Comparison of ENCODE assay signal across 9 cellular contexts in the genomic region with DNA sequence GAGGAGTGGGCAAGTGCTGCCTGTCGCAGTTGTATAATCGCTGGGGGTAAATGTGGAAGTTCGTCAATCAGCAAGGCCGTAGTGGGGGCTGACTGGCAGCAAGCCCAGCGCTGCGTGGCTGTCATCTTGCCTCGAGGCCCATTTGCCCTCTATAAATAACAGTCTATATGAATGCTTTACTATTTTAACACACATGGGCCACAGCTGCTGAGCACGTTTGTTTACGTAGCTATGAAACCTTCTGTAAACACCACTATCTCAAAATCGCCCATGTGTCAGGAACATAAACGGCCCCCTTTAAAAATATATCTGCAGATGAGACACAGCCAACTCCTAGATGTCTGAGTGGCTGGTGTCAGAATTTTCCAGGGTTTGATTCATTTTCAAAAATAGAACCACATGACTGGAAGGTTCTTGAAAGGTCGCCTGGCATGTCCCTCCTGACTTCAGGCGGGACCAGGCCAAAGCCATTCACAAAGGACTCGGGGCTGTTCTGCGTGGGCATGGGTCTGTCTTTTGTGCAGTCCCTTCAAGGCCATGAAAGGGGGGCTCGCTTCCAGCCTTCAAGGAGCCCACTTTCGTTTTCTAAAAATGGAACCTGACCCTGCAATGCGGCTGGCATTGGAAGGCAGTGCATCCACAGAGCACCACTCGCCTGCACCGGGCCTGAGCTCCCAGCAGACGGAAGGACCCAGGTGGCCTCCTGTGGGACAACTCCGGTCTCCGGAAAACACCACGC.
DNase-seq lines count a peak whose midpoint lies in the region; ATAC-seq and TF ChIP-seq lines count a peak whose summit lies in the region.
"Had no signal": no experiment of that assay in that cellular context is flagged by ENCODE, and none has a peak within 500 bp of the region (broad histone marks: within the 10 kb centered on the region; RNA-seq: fewer than 3 reads in every experiment).

No MANE protein-coding gene starts in this region.

- H3K27ac ChIP-seq in heart left ventricle, result peak overlapping the region in 10 of 12 donors; percentile 20 to 68 (median 48)
- H3K27ac ChIP-seq in thoracic aorta, result peak overlapping the region; percentile 42 to 51

- intact Hi-C loops in heart left ventricle (cut with DNase I), result loop anchor here (2.0 to 10.0 kb wide), 7 partner anchors 204 to 647 kb away; a partner anchor contains a TSS
- intact Hi-C loops in lower leg skin (cut with DNase I; ENCODE audit: low total_unique reads), result no loop called here

- H3K36me3 ChIP-seq in heart left ventricle, result no peaks in the 10 kb centered on the region
- H3K36me3 ChIP-seq in thoracic aorta, result no peaks in the 10 kb centered on the region

- H3K4me1 ChIP-seq in heart left ventricle, result peaks cover 0 to 19% (median 6%) of the 10 kb centered on the region in 12 donors
- H3K4me1 ChIP-seq in thoracic aorta (ENCODE audit: control insufficient read depth in 1 of 2, low read depth in 2 of 2), result peaks cover 2 to 21% of the 10 kb centered on the region in 2 donors

- 38 to 49% (median 41%) methylated on average over 15 to 24 of the region's 24 CpGs for WGBS in heart left ventricle, 4 donors
- WGBS in lower leg skin, 2 donors, result 56 to 65% methylated on average over 24 of the region's 24 CpGs

- TF ChIP-seq POLR2A in heart left ventricle (IDR thresholded peaks at IDR 0.05) (no peak), lower leg skin (IDR thresholded peaks at IDR 0.05) (no peak)

- DNase-seq in NCI-H345 (lab: John Stamatoyannopoulos, UW) (peak; percentile 56), NCI-H345 treated with DMSO at 0.1 percent for 48 hours (lab: John Stamatoyannopoulos, UW; ENCODE audit: unreplicated experiment) (no peak), RPMI7951 (ENCODE audit: low read depth) (peak; percentile 85), heart left ventricle (peak in 3 of 5 donors; percentile 24 to 51 (median 33)), thoracic aorta (ENCODE audit: low spot score) (no peak), DMS53 treated with DMSO at 0.1 percent for 48 hours (lab: John Stamatoyannopoulos, UW; ENCODE audit: unreplicated experiment) (no peak), lower leg skin (ENCODE audit: low spot score in 2 of 2) (no peak), NCI-H82 (lab: John Stamatoyannopoulos, UW) (no peak)
- DNase-seq: stimulated activated naive CD4-positive, alpha-beta T cell had no signal

- H3K4me3 ChIP-seq in heart left ventricle (no peak overlapping the region), thoracic aorta (peak overlapping the region; percentile 15), lower leg skin (ENCODE audit: low read depth, poor library complexity, severe bottlenecking) (no peak overlapping the region)

- ATAC-seq in heart left ventricle (peak; percentile 47 to 83 (median 69)), thoracic aorta (ENCODE audit: insufficient number of reproducible peaks, low FRiP score, low read depth) (peak; percentile 44)

- peaks cover 0 to 4% (median 0%) of the 10 kb centered on the region in 12 donors for H3K9me3 ChIP-seq in heart left ventricle
- no peaks in the 10 kb centered on the region for H3K9me3 ChIP-seq in thoracic aorta

- H3K27me3 ChIP-seq in heart left ventricle, result no peaks in the 10 kb centered on the region
- H3K27me3 ChIP-seq in thoracic aorta (replicated peaks; ENCODE audit: insufficient read depth), result no peaks in the 10 kb centered on the region

- TF ChIP-seq CTCF in heart left ventricle (IDR thresholded peaks at IDR 0.05), result no peak
- TF ChIP-seq CTCF in thoracic aorta (IDR thresholded peaks at IDR 0.05), result no peak
- no peak for TF ChIP-seq CTCF in lower leg skin (IDR thresholded peaks at IDR 0.05)

Comparison
In these comparisons a context has a peak if more than half of its experiments do, and no peak if none do; other contexts are left out.
1. DNase-seq: peak in NCI-H345 (single experiment), RPMI7951 (single experiment) and heart left ventricle (3 of 5); none in NCI-H345 treated with DMSO at 0.1 percent for 48 hours (single experiment), thoracic aorta (single experiment), DMS53 treated with DMSO at 0.1 percent for 48 hours (single experiment), lower leg skin (0 of 2) and NCI-H82 (single experiment).